In genomic region chr2:190378883-190379237, GRCh38 we compare ENCODE assay signal across 1 cellular context.
TF ChIP-seq lines count a peak whose summit lies in the region.

No MANE protein-coding gene starts in this region.

TF ChIP-seq in K562, 482 proteins besides CTCF, POLR2A, EP300 and RAD21:
- no peak for TF ChIP-seq POLR2G (IDR thresholded peaks at IDR 0.05; ENCODE audit: low read depth, low read length)
- peak in 1 of 2 experiments; percentile 76; a peak in 2 of 4 replicates for TF ChIP-seq RCOR1 (IDR thresholded peaks at IDR 0.05; ENCODE audit: borderline replicate concordance in 1 of 2, low read depth in 2 of 2, low read length in 2 of 2)
- peak; percentile 64 to 69 for TF ChIP-seq KDM1A (IDR thresholded peaks at IDR 0.05)
- TF ChIP-seq TAL1 (IDR thresholded peaks at IDR 0.05) = peak; percentile 57
- peak; percentile 44 for TF ChIP-seq NCOR1 (IDR thresholded peaks at IDR 0.05)
- no peak for TF ChIP-seq NR2C1 (IDR thresholded peaks at IDR 0.05)
- TF ChIP-seq NR2C1 (tag; IDR thresholded peaks at IDR 0.05) = 0 out of 2 replicates have a peak, but pooled peaks have one; percentile 8
- peak; percentile 80 for TF ChIP-seq TCF3 (CRISPR knock-in tag; IDR thresholded peaks at IDR 0.05)
- TF ChIP-seq MTA2 (IDR thresholded peaks at IDR 0.05; ENCODE audit: low read depth) = no peak; the same call in 1 of the 2 replicates
- TF ChIP-seq ZNF436 (CRISPR knock-in tag; IDR thresholded peaks at IDR 0.05) = no peak
- 0 out of 2 replicates have a peak, but pooled peaks have one; percentile 10 for TF ChIP-seq ZFX (CRISPR knock-in tag; IDR thresholded peaks at IDR 0.05)
- TF ChIP-seq MLX (CRISPR knock-in tag; conservative IDR thresholded peaks at IDR 0.05) = no peak
- 0 out of 2 replicates have a peak, but pooled peaks have one; percentile 16 for TF ChIP-seq CHAMP1 (IDR thresholded peaks at IDR 0.05)
- no peak for TF ChIP-seq SREBF2 (CRISPR knock-in tag; IDR thresholded peaks at IDR 0.05)
- TF ChIP-seq GTF2E2 (tag; IDR thresholded peaks at IDR 0.05) = 0 out of 2 replicates have a peak, but pooled peaks have one; percentile 58
- TF ChIP-seq E2F1 (CRISPR knock-in tag; IDR thresholded peaks at IDR 0.05) = 0 out of 2 replicates have a peak, but pooled peaks have one; percentile 8
- peak; percentile 64; the same call in 1 of the 2 replicates for TF ChIP-seq ARID1B (IDR thresholded peaks at IDR 0.05)
- TF ChIP-seq CBFA2T3 (IDR thresholded peaks at IDR 0.05) = peak; percentile 75
- peak; percentile 39; the same call in 1 of the 2 replicates for TF ChIP-seq STAT5A (IDR thresholded peaks at IDR 0.05; ENCODE audit: borderline replicate concordance, low read length)
- no peak for TF ChIP-seq RFX7 (CRISPR knock-in tag; IDR thresholded peaks at IDR 0.05)
- no peak for TF ChIP-seq ZNF740 (CRISPR knock-in tag; IDR thresholded peaks at IDR 0.05)
- no peak for TF ChIP-seq ZNF740 (tag; IDR thresholded peaks at IDR 0.05)
- no peak for TF ChIP-seq ZNF347 (CRISPR knock-in tag; IDR thresholded peaks at IDR 0.05; ENCODE audit: low read depth)
- TF ChIP-seq ZNF717 (CRISPR knock-in tag; IDR thresholded peaks at IDR 0.05) = no peak
- TF ChIP-seq TGIF2 (CRISPR knock-in tag; IDR thresholded peaks at IDR 0.05) = no peak
- peak; percentile 73 for TF ChIP-seq TEAD4 (IDR thresholded peaks at IDR 0.05; ENCODE audit: low read length)
- TF ChIP-seq TEAD4 (CRISPR knock-in tag; IDR thresholded peaks at IDR 0.05; ENCODE audit: borderline replicate concordance) = no peak
- peak; percentile 88 for TF ChIP-seq SOX6 (IDR thresholded peaks at IDR 0.05)
- no peak for TF ChIP-seq TCF15 (CRISPR knock-in tag; IDR thresholded peaks at IDR 0.05)
- peak; percentile 48; the same call in 1 of the 2 replicates for TF ChIP-seq CBFA2T2 (conservative IDR thresholded peaks at IDR 0.05)
TF ChIP-seq in K562: peak in this region for 16.
